Comparison of ENCODE assay signal across 10 cellular contexts in genomic region chr15:31031471-31032064, GRCh38. TPM values are rescaled to one million over a fixed set of nuclear protein-coding genes. Genes with fewer than 3 reads are reported as not detected.
A peak's percentile ranks its signal among the peaks of the same experiment; 100 is the strongest.
DNase-seq lines count a peak whose midpoint lies in the region; ATAC-seq and TF ChIP-seq lines count a peak whose summit lies in the region.
"Had no signal": no experiment of that assay in that cellular context is flagged by ENCODE, and none has a peak within 500 bp of the region (broad histone marks: within the 10 kb centered on the region; RNA-seq: fewer than 3 reads in every experiment).

No MANE protein-coding gene starts in this region.

- TF ChIP-seq CTCF in mucosa of descending colon (IDR thresholded peaks at IDR 0.05), result no peak

- DNase-seq in H4 (ENCODE audit: low spot score) (peak; percentile 27), NCI-H69 (lab: John Stamatoyannopoulos, UW) (peak; percentile 14), mucosa of descending colon (no peak), NCI-H510A treated with DMSO at 0.1 percent for 48 hours (lab: John Stamatoyannopoulos, UW) (no peak), globus pallidus (ENCODE audit: low spot score) (no peak), hippocampal formation (lab: John Stamatoyannopoulos, UW) (no peak)
- DNase-seq: activated effector memory CD4-positive, alpha-beta T cell treated with anti-CD3 and anti-CD28 coated beads, Interleukin-2, amount 50 U/mL, for 16 hours; KBM-7; nucleus accumbens had no signal

- intact Hi-C loops in mucosa of descending colon (cut with DNase I, micrococcal nuclease), result no loop called here

- H3K9me3 ChIP-seq in mucosa of descending colon, result no peaks in the 10 kb centered on the region

- H3K36me3 ChIP-seq in mucosa of descending colon (ENCODE audit: low read depth), result no peaks in the 10 kb centered on the region

- H3K4me1 ChIP-seq in mucosa of descending colon (ENCODE audit: low read depth), result no peaks in the 10 kb centered on the region

- no peak overlapping the region for H3K4me3 ChIP-seq in mucosa of descending colon

- peak; percentile 89 for ATAC-seq in GM18909 (IDR thresholded peaks at IDR 0.05; ENCODE audit: poor library complexity, unreplicated experiment)
- ATAC-seq in mucosa of descending colon, result peak; percentile 77

RNA-seq across cellular contexts. Expression of gene MTMR10, which starts 40.1 kb away (rescaled TPM):
- 6.7 and 8.1 TPM in 2 replicates for total RNA-seq in H4 (2014; rRNA removed; shearing (Covaris generic))
- total RNA-seq in mucosa of descending colon, result 10 to 100 TPM; 34.4 to 42.0 (median 37.5) TPM

Comparison
In these comparisons a context has a peak if more than half of its experiments do, and no peak if none do; other contexts are left out.
1. DNase-seq: peak in H4 (single experiment) and NCI-H69 (single experiment); none in mucosa of descending colon (0 of 3), NCI-H510A treated with DMSO at 0.1 percent for 48 hours (single experiment), globus pallidus (single experiment) and hippocampal formation (0 of 2).